8 cellular contexts compared by ENCODE assay signal in genomic region chr9:137422668-137423000, GRCh38. TPM values are rescaled to one million over a fixed set of nuclear protein-coding genes. Genes with fewer than 3 reads are reported as not detected.
DNase-seq lines count a peak whose midpoint lies in the region; TF ChIP-seq lines count a peak whose summit lies in the region.

No MANE protein-coding gene starts in this region.

- H3K27me3 Mint-ChIP-seq in HFFc6 (ENCODE audit: insufficient read depth), result no peaks in the 10 kb centered on the region; the same call in 1 of the 2 replicates
- no peaks in the 10 kb centered on the region for H3K27me3 Mint-ChIP-seq in MCF 10A (ENCODE audit: insufficient read depth, unreplicated experiment)

- H3K4me3 ChIP-seq in kidney epithelial cell (ENCODE audit: low read depth, low read length) (peak overlapping the region; percentile 70), subcutaneous abdominal adipose tissue (ENCODE audit: low read depth in 1 of 5, low read length in 5 of 5) (peak overlapping the region; percentile 65 to 92 (median 82))

- BruUV-seq in MCF 10A (replicated peaks; lab: Mats Ljungman, UMichigan), result no TSS peak

- peak overlapping the region; percentile 37 for H3K27ac ChIP-seq in subcutaneous abdominal adipose tissue (ENCODE audit: low read depth, low read length)

- H3K27ac Mint-ChIP-seq in HFFc6 (peak overlapping the region; percentile 46; the same call in 1 of the 2 replicates), MCF 10A (ENCODE audit: low read depth, unreplicated experiment) (peak overlapping the region; percentile 39)

- H3K9ac ChIP-seq in subcutaneous abdominal adipose tissue (ENCODE audit: low read length in 5 of 5), result peak overlapping the region; percentile 63 to 84 (median 77)

- peaks cover 3 to 35% (median 31%) of the 10 kb centered on the region in 5 donors for H3K4me1 ChIP-seq in subcutaneous abdominal adipose tissue (ENCODE audit: control insufficient read depth in 5 of 5, insufficient read depth in 5 of 5, low read length in 5 of 5)

- TF ChIP-seq CTCF in HFFc6 (IDR thresholded peaks at IDR 0.05) (no peak), MCF 10A (IDR thresholded peaks at IDR 0.05; ENCODE audit: unreplicated experiment) (no peak), kidney epithelial cell (IDR thresholded peaks at IDR 0.05; ENCODE audit: insufficient read depth, low read length, poor library complexity, severe bottlenecking) (no peak)

- H3K9me3 Mint-ChIP-seq in HFFc6 (no peaks in the 10 kb centered on the region), MCF 10A (ENCODE audit: unreplicated experiment) (no peaks in the 10 kb centered on the region)

- intact Hi-C loops in MCF 10A (cut with micrococcal nuclease), result loop anchor here (5.0 kb wide), 1 partner anchor 120 kb away; the partner anchor contains the start of gene NRARP

- peak overlapping the region; percentile 91 for H3K4me3 Mint-ChIP-seq in HFFc6
- H3K4me3 Mint-ChIP-seq in MCF 10A (ENCODE audit: unreplicated experiment), result peak overlapping the region; percentile 77

- H3K36me3 ChIP-seq in kidney epithelial cell (ENCODE audit: control insufficient read depth, insufficient read depth, low read length), result no peaks in the 10 kb centered on the region
- no peaks in the 10 kb centered on the region for H3K36me3 ChIP-seq in subcutaneous abdominal adipose tissue (ENCODE audit: control insufficient read depth in 5 of 5, insufficient read depth in 5 of 5, low read length in 5 of 5)

- CTCF ChIA-PET in MCF 10A (lab: Yijun Ruan, JAX), result interaction anchor here (0.6 to 3.0 kb wide), 8 partner anchors 9 to 804 kb away, joined by 3 to 36 read pairs (median 4); no protein-coding TSS in a partner anchor

- H3K27me3 ChIP-seq in kidney epithelial cell (ENCODE audit: control insufficient read depth, insufficient read depth, low read length) (peaks cover under 1% of the 10 kb centered on the region), subcutaneous abdominal adipose tissue (ENCODE audit: control insufficient read depth in 5 of 5, insufficient read depth in 4 of 5, low read length in 5 of 5) (no peaks in the 10 kb centered on the region)

- DNase-seq in NCI-H345 (lab: John Stamatoyannopoulos, UW) (peak; percentile 28), NCI-H345 treated with DMSO at 0.1 percent for 48 hours (lab: John Stamatoyannopoulos, UW; ENCODE audit: unreplicated experiment) (no peak), HFFc6 (no peak), NCI-H774 (lab: John Stamatoyannopoulos, UW) (peak; percentile 50), MCF 10A (ENCODE audit: unreplicated experiment) (no peak), kidney epithelial cell (ENCODE audit: low read depth) (no peak), cerebellum (ENCODE audit: low spot score) (no peak)

- H3K9me3 ChIP-seq in subcutaneous abdominal adipose tissue (ENCODE audit: control insufficient read depth in 5 of 5, low read length in 5 of 5), result no peaks in the 10 kb centered on the region

- H3K36me3 Mint-ChIP-seq in HFFc6 (ENCODE audit: low read depth) (no peaks in the 10 kb centered on the region), MCF 10A (ENCODE audit: insufficient read depth, unreplicated experiment) (no peaks in the 10 kb centered on the region)

- peaks cover 18% of the 10 kb centered on the region for H3K4me1 Mint-ChIP-seq in HFFc6 (ENCODE audit: low read depth)
- H3K4me1 Mint-ChIP-seq in MCF 10A (ENCODE audit: insufficient read depth, unreplicated experiment), result peaks cover 9% of the 10 kb centered on the region

- POLR2A ChIA-PET in MCF 10A (lab: Yijun Ruan, JAX), result interaction anchor here (0.6 to 4.3 kb wide), 15 partner anchors 9 to 199 kb away, joined by 3 to 62 read pairs (median 3); partner anchors contain the start of genes ENTPD8 and MRPL41

RNA-seq across cellular contexts. Expression of gene EXD3, which starts 0.3 kb away (rescaled TPM):
- total RNA-seq in HFFc6 (2021; fragmentation: NEBNext Ultra II Directional; extraction: Animal tissue kit (Norgen Biotek cat#: 25700)), result 10 to 100 TPM in 1 of 6 experiments, 1 to 10 TPM in 5; 6.4 to 10.6 (median 8.7) TPM
- 17.1 and 23.9 TPM in 2 replicates for total RNA-seq in MCF 10A (2022)
- total RNA-seq in kidney epithelial cell, result 8.6 and 13.3 TPM in 2 replicates
- 15.2 TPM for total RNA-seq in cerebellum

RNA-seq across cellular contexts. Expression of gene NOXA1, which starts 0.6 kb away (rescaled TPM):
- total RNA-seq in HFFc6 (2021; fragmentation: NEBNext Ultra II Directional; extraction: Animal tissue kit (Norgen Biotek cat#: 25700)), result under 1 TPM in 5 of 6 experiments, not detected in 1; 0.09 to 0.36 (median 0.20) TPM
- 8.2 and 8.9 TPM in 2 replicates for total RNA-seq in MCF 10A (2022)
- total RNA-seq in kidney epithelial cell, result 0.84 and 1.8 TPM in 2 replicates
- 1.5 TPM for total RNA-seq in cerebellum

RNA-seq across cellular contexts. Expression of gene ENTPD8, which starts 18.5 kb away (rescaled TPM):
- not detected for total RNA-seq in HFFc6 (2021; fragmentation: NEBNext Ultra II Directional; extraction: Animal tissue kit (Norgen Biotek cat#: 25700))
- total RNA-seq in MCF 10A (2022) (not detected in 2 replicates), kidney epithelial cell (not detected in 2 replicates), cerebellum (0.09 TPM)

RNA-seq across cellular contexts. Expression of gene NSMF, which starts 36.5 kb away (rescaled TPM):
- total RNA-seq in HFFc6 (2021; fragmentation: NEBNext Ultra II Directional; extraction: Animal tissue kit (Norgen Biotek cat#: 25700)), result 10 to 100 TPM; 24.3 to 29.9 (median 26.4) TPM
- total RNA-seq in MCF 10A (2022), result 37.8 and 43.1 TPM in 2 replicates
- total RNA-seq in kidney epithelial cell, result 52.5 and 65.5 TPM in 2 replicates
- 26.7 TPM for total RNA-seq in cerebellum

Comparison
In these comparisons a context has a peak if more than half of its experiments do, and no peak if none do; other contexts are left out.
1. DNase-seq: peak in NCI-H345 (single experiment) and NCI-H774 (single experiment); none in NCI-H345 treated with DMSO at 0.1 percent for 48 hours (single experiment), HFFc6 (single experiment), MCF 10A (single experiment), kidney epithelial cell (single experiment) and cerebellum (single experiment).